Comparison of ENCODE assay signal across 9 cellular contexts in the genomic region with DNA sequence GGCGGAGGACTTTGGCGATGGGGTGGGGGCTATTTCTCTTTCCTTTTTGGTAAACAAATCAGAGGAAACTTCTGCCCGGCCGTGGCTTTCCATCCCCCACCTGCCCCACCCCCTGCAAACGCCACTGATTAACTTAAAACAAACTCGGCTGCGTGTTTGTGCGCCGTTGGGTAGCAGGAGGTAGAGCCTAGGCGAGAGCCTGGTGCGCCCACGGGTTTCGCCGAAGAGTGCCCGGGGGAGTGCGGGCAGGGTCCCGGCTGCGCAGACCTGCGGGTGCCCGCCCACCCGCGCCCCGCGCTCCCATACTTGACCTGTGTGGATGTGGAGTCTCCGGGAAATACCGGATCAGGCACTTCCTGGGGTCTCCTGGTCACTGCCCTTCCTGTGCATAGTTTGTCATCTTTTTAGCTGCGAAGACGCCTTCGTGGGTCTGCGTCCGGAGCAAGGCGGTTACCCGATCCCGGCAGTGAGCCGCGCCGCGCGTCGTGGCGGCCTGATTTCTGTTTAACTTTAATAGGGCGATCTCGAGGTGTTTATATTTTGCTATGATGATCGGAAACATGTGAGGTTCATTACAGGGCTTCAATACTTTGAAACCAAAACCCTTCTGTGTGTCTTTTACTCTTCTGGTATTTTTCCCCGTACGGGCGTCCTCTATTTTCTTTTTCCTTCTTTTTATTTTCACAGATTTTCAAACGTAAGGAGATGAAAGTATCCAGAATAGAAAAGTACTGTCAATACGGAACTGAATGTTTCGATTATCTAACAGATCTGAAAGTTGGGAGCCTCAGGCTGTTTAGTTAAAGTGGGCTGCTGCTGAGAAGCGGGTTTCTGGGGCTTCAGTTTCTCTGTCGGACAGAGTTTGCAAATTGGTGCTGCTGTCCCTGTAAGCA. TPM values are rescaled to one million over a fixed set of nuclear protein-coding genes. Genes with fewer than 3 reads are reported as not detected.
DNase-seq lines count a peak whose midpoint lies in the region; ATAC-seq, FAIRE-seq and TF ChIP-seq lines count a peak whose summit lies in the region.
"Had no signal": no experiment of that assay in that cellular context is flagged by ENCODE, and none has a peak within 500 bp of the region (broad histone marks: within the 10 kb centered on the region; RNA-seq: fewer than 3 reads in every experiment).

No MANE protein-coding gene starts in this region.

- DNase-seq in IMR-90 (no peak), astrocyte (ENCODE audit: low read depth) (no peak), left lobe of liver (ENCODE audit: low spot score) (peak; percentile 83), H4 (ENCODE audit: low spot score) (no peak), GM20000 (ENCODE audit: low spot score) (no peak), NCI-H1417 treated with DMSO at 0.1 percent for 48 hours (lab: John Stamatoyannopoulos, UW) (no peak)
- peak in 1 of 2 donors; percentile 10 for DNase-seq in stimulated activated naive CD8-positive, alpha-beta T cell treated with anti-CD3 and anti-CD28 coated beads, Interleukin-15, amount 100 ng/mL, for 72 hours
- no peak for DNase-seq in activated effector memory CD4-positive, alpha-beta T cell treated with anti-CD3 and anti-CD28 coated beads, Interleukin-2, amount 50 U/mL, for 16 hours

- H2AK9ac ChIP-seq in IMR-90 (replicated peaks; ENCODE audit: low read depth, low read length, poor library complexity) = no peak overlapping the region

- peaks cover 58% of the 10 kb centered on the region for H3K27me3 ChIP-seq in IMR-90 (ENCODE audit: control insufficient read depth, insufficient read depth, low read length)
- peaks cover 88% of the 10 kb centered on the region for H3K27me3 ChIP-seq in astrocyte (ENCODE audit: insufficient read depth, low read length)

- H2AK5ac ChIP-seq in IMR-90 (ENCODE audit: low read depth, low read length) = no peak overlapping the region

- H3K4me3 ChIP-seq in IMR-90 (ENCODE audit: insufficient read depth, low read depth, low read length) = peak overlapping the region; percentile 56
- peak overlapping the region; percentile 25 for H3K4me3 ChIP-seq in astrocyte (ENCODE audit: insufficient read depth, low read depth, low read length)

- no peak for FAIRE-seq in astrocyte (lab: Jason Lieb, UNC)

- H3K9ac ChIP-seq in IMR-90 (ENCODE audit: low read depth, low read length) = no peak overlapping the region
- H3K9ac ChIP-seq in astrocyte (ENCODE audit: low read length) = no peak overlapping the region

- H3K14ac ChIP-seq in IMR-90 (replicated peaks; ENCODE audit: low read depth, low read length) = no peak overlapping the region; the same call in 1 of the 2 replicates

- TF ChIP-seq RAD21 in IMR-90 (IDR thresholded peaks at IDR 0.05; ENCODE audit: low read length) = no peak

- H3K27ac ChIP-seq in IMR-90 (ENCODE audit: insufficient read depth, low read length) (no peak overlapping the region), astrocyte (ENCODE audit: low read depth, low read length) (no peak overlapping the region)

- no peaks in the 10 kb centered on the region for H3K79me2 ChIP-seq in astrocyte (ENCODE audit: insufficient read depth, low read length)

- H3K23ac ChIP-seq in IMR-90 (ENCODE audit: low read depth, low read length) = no peak overlapping the region

- H3K9me3 Mint-ChIP-seq in astrocyte (ENCODE audit: unreplicated experiment) = no peaks in the 10 kb centered on the region
- H3K9me3 Mint-ChIP-seq in stimulated activated naive CD8-positive, alpha-beta T cell treated with anti-CD3 and anti-CD28 coated beads, Interleukin-15, amount 100 ng/mL, for 72 hours = no peaks in the 10 kb centered on the region

- no peak overlapping the region for H4K91ac ChIP-seq in IMR-90 (ENCODE audit: insufficient read depth, low read depth, low read length)

- H4K20me1 ChIP-seq in IMR-90 (ENCODE audit: insufficient read depth, low read length) (peaks cover 6% of the 10 kb centered on the region; the same call in 1 of the 2 replicates), astrocyte (ENCODE audit: insufficient read depth, low read length) (peaks cover 9% of the 10 kb centered on the region)

- 5% methylated on average over 13 of the region's 52 CpGs; no CpG with 5 or more reads in 1 of the 2 experiments for WGBS in IMR-90 (ENCODE audit: extremely low coverage in 2 of 2, insufficient read length in 1 of 2), 2 experiments

- in situ Hi-C loops in IMR-90 (cut with MboI; ENCODE audit: low sequenced_read_pairs) = no loop called here

- no peak overlapping the region for H3K4ac ChIP-seq in IMR-90 (ENCODE audit: low read depth, low read length)

- TF ChIP-seq POLR2A in IMR-90 (IDR thresholded peaks at IDR 0.05; ENCODE audit: low read depth, low read length) = no peak

- peaks cover 3% of the 10 kb centered on the region for H3K4me1 Mint-ChIP-seq in astrocyte (ENCODE audit: low read depth, unreplicated experiment)
- peaks cover 54% of the 10 kb centered on the region for H3K4me1 Mint-ChIP-seq in stimulated activated naive CD8-positive, alpha-beta T cell treated with anti-CD3 and anti-CD28 coated beads, Interleukin-15, amount 100 ng/mL, for 72 hours

- intact Hi-C loops in IMR-90 (cut with micrococcal nuclease) = no loop called here

- H2BK120ac ChIP-seq in IMR-90 (ENCODE audit: low read depth, low read length) = no peak overlapping the region

- H4K5ac ChIP-seq in IMR-90 (ENCODE audit: low read depth, low read length) = no peak overlapping the region

- no peaks in the 10 kb centered on the region for H3K36me3 Mint-ChIP-seq in astrocyte (ENCODE audit: low read depth, unreplicated experiment)

- H3K4me3 Mint-ChIP-seq in astrocyte (ENCODE audit: unreplicated experiment) = peak overlapping the region; percentile 90
- H3K4me3 Mint-ChIP-seq in stimulated activated naive CD8-positive, alpha-beta T cell treated with anti-CD3 and anti-CD28 coated beads, Interleukin-15, amount 100 ng/mL, for 72 hours = peak overlapping the region; percentile 74 to 80

- H3K9me1 ChIP-seq in IMR-90 (ENCODE audit: insufficient read depth, low read length) = no peaks in the 10 kb centered on the region

- H3K9me3 ChIP-seq in IMR-90 (ENCODE audit: control insufficient read depth, insufficient read depth, low read length) (peaks cover 4% of the 10 kb centered on the region; the same call in 1 of the 2 replicates), astrocyte (ENCODE audit: insufficient read depth, low read depth, low read length) (no peaks in the 10 kb centered on the region)

- peaks cover 47% of the 10 kb centered on the region for H3K27me3 Mint-ChIP-seq in astrocyte (ENCODE audit: low read depth, unreplicated experiment)
- peaks cover 10% of the 10 kb centered on the region for H3K27me3 Mint-ChIP-seq in stimulated activated naive CD8-positive, alpha-beta T cell treated with anti-CD3 and anti-CD28 coated beads, Interleukin-15, amount 100 ng/mL, for 72 hours

- no peaks in the 10 kb centered on the region for H3K79me1 ChIP-seq in IMR-90 (ENCODE audit: low read depth in 1 of 2, low read length in 2 of 2)

- H2BK5ac ChIP-seq in IMR-90 (ENCODE audit: low read depth, low read length, poor library complexity, severe bottlenecking) = no peak overlapping the region

- TF ChIP-seq CTCF in IMR-90 (conservative IDR thresholded peaks at IDR 0.05; ENCODE audit: low read depth, low read length) (no peak), astrocyte (IDR thresholded peaks at IDR 0.05; ENCODE audit: insufficient read depth, low read depth, low read length) (no peak), GM20000 (IDR thresholded peaks at IDR 0.05; ENCODE audit: extremely low read depth, missing control alignments) (no peak)

- no TSS peak for BruUV-seq in IMR-90 (replicated peaks; lab: Mats Ljungman, UMichigan)

- no peak overlapping the region for H2BK20ac ChIP-seq in IMR-90 (ENCODE audit: low read depth, low read length)

- ATAC-seq in IMR-90 (ENCODE audit: low read depth) (no peak), left lobe of liver (peak; percentile 62)
- ATAC-seq in stimulated activated naive CD8-positive, alpha-beta T cell treated with anti-CD3 and anti-CD28 coated beads, Interleukin-15, amount 100 ng/mL, for 72 hours = peak; percentile 14

- H3K4me2 ChIP-seq in IMR-90 (ENCODE audit: low read depth, low read length) (peak overlapping the region; percentile 97), astrocyte (ENCODE audit: low read length) (peak overlapping the region; percentile 79)

- H3K4me1 ChIP-seq in IMR-90 (ENCODE audit: control insufficient read depth, insufficient read depth, low read length) = peaks cover 2% of the 10 kb centered on the region; the same call in 1 of the 2 replicates
- H3K4me1 ChIP-seq in astrocyte (ENCODE audit: insufficient read depth, low read length) = peaks cover 8% of the 10 kb centered on the region

- CTCF ChIA-PET in IMR-90 (lab: Yijun Ruan, JAX) = no interaction called here

- no peak overlapping the region for H3K18ac ChIP-seq in IMR-90 (ENCODE audit: low read depth, low read length)

- H3K36me3 ChIP-seq in IMR-90 (ENCODE audit: control insufficient read depth, insufficient read depth, low read length) = no peaks in the 10 kb centered on the region
- no peaks in the 10 kb centered on the region for H3K36me3 ChIP-seq in astrocyte (ENCODE audit: insufficient read depth, low read length)

- peak overlapping the region; percentile 24 for H3K27ac Mint-ChIP-seq in astrocyte (ENCODE audit: unreplicated experiment)
- H3K27ac Mint-ChIP-seq in stimulated activated naive CD8-positive, alpha-beta T cell treated with anti-CD3 and anti-CD28 coated beads, Interleukin-15, amount 100 ng/mL, for 72 hours = peak overlapping the region in 1 of 2 donors; percentile 71

- H3K56ac ChIP-seq in IMR-90 (ENCODE audit: extremely low read depth, insufficient read depth, low read length) = no peak overlapping the region

- H2AFZ ChIP-seq in IMR-90 (replicated peaks; ENCODE audit: low read length, poor library complexity) (peak overlapping the region; percentile 72), astrocyte (ENCODE audit: low read depth, low read length) (peak overlapping the region; percentile 24)

- H2BK15ac ChIP-seq in IMR-90 (ENCODE audit: low read depth, low read length) = no peak overlapping the region

- H4K8ac ChIP-seq in IMR-90 (ENCODE audit: low read depth in 2 of 2, low read length in 2 of 2) = no peak overlapping the region

- POLR2A ChIA-PET in IMR-90 (lab: Charles Lee; ENCODE audit: unreplicated experiment) = no interaction called here

- dilution Hi-C loops in IMR-90 (cut with HindIII; ENCODE audit: low sequenced_read_pairs, unreplicated experiment) = no loop called here

TF ChIP-seq in IMR-90, 13 proteins besides CTCF, POLR2A, EP300 and RAD21 (continues in another document):
- no peak for TF ChIP-seq MAFK (IDR thresholded peaks at IDR 0.05; ENCODE audit: low read depth, low read length)
- no peak for TF ChIP-seq CEBPB (IDR thresholded peaks at IDR 0.05; ENCODE audit: low read depth, low read length)
- no peak for TF ChIP-seq FOS (IDR thresholded peaks at IDR 0.05; ENCODE audit: low read depth, low read length)
- TF ChIP-seq CHD1 (IDR thresholded peaks at IDR 0.05; ENCODE audit: low read depth, low read length) = no peak
- no peak for TF ChIP-seq NFE2L2 (IDR thresholded peaks at IDR 0.05; ENCODE audit: low read depth, low read length)
- TF ChIP-seq SMC3 (IDR thresholded peaks at IDR 0.05; ENCODE audit: low read depth, low read length) = no peak
- TF ChIP-seq RFX5 (IDR thresholded peaks at IDR 0.05; ENCODE audit: low read depth, low read length) = no peak

RNA-seq across cellular contexts. Expression of a gene that starts 15.2 kb away (rescaled TPM):
- total RNA-seq in IMR-90 (2012; rRNA removed) (under 0.01 and 0.18 TPM in 2 replicates), astrocyte (0.12 and 0.39 TPM in 2 replicates), left lobe of liver (27.9 TPM)
- polyA plus RNA-seq in IMR-90 (2012; rRNA removed) = 0.03 TPM in 2 replicates
- not detected in 2 replicates for polyA plus RNA-seq in IMR-90 (2012; cell fraction: cytosol; rRNA removed)
- polyA plus RNA-seq in IMR-90 (2012; cell fraction: nucleus; rRNA removed; ENCODE audit: low replicate concordance) = 0.01 TPM in 1 of 2 replicates, not detected in the other
- 0.06 TPM in 2 replicates for total RNA-seq in H4 (2014; rRNA removed; shearing (Covaris generic))
- total RNA-seq: kidney epithelial cell had no signal

Comparison
In these comparisons a context has a peak if more than half of its experiments do, and no peak if none do; other contexts are left out.
1. RNA of a gene that starts 15.2 kb away (total RNA-seq): 27.9 TPM in left lobe of liver (single experiment); 0.12 to 0.39 TPM in astrocyte, under 0.01 to 0.18 TPM in IMR-90 and 0.06 TPM in H4; every median in the first group is over 10 times any median in the second.